2 cellular contexts compared by ENCODE assay signal in the genomic region with DNA sequence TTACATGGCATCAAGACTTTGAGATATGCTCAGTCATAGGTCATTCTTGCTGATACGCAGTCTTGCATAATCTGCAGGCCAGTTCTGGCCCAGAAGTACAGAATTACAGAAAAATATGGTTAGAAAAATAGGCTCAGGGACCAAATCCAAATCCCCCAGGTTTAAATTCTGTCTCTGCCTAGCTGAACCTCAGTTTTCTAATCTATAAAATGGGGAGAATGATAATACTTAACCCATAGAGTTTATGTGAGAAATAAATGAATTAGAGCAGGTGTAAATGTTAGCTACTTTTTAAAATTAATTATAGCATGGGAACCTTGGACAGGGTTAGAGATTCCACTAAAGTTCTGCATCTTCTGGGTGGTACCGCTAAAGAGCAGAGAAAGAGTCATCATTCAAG.
TF ChIP-seq lines count a peak whose summit lies in the region.

No MANE protein-coding gene starts in this region.

TF ChIP-seq in GM23338, 12 proteins besides CTCF, POLR2A, EP300 and RAD21 (continued from another document):
- TF ChIP-seq EZH2 (IDR thresholded peaks at IDR 0.05; ENCODE audit: low read depth, unreplicated experiment) = no peak
- no peak for TF ChIP-seq POLR2AphosphoS5 (IDR thresholded peaks at IDR 0.05; ENCODE audit: low read depth)
- no peak for TF ChIP-seq STAT1 (IDR thresholded peaks at IDR 0.05; ENCODE audit: unreplicated experiment)
- no peak for TF ChIP-seq CREB1 (CRISPR knock-in tag; IDR thresholded peaks at IDR 0.05; ENCODE audit: low read depth)
- no peak for TF ChIP-seq JUNB (IDR thresholded peaks at IDR 0.05; ENCODE audit: unreplicated experiment)
- TF ChIP-seq, protein P1, sequence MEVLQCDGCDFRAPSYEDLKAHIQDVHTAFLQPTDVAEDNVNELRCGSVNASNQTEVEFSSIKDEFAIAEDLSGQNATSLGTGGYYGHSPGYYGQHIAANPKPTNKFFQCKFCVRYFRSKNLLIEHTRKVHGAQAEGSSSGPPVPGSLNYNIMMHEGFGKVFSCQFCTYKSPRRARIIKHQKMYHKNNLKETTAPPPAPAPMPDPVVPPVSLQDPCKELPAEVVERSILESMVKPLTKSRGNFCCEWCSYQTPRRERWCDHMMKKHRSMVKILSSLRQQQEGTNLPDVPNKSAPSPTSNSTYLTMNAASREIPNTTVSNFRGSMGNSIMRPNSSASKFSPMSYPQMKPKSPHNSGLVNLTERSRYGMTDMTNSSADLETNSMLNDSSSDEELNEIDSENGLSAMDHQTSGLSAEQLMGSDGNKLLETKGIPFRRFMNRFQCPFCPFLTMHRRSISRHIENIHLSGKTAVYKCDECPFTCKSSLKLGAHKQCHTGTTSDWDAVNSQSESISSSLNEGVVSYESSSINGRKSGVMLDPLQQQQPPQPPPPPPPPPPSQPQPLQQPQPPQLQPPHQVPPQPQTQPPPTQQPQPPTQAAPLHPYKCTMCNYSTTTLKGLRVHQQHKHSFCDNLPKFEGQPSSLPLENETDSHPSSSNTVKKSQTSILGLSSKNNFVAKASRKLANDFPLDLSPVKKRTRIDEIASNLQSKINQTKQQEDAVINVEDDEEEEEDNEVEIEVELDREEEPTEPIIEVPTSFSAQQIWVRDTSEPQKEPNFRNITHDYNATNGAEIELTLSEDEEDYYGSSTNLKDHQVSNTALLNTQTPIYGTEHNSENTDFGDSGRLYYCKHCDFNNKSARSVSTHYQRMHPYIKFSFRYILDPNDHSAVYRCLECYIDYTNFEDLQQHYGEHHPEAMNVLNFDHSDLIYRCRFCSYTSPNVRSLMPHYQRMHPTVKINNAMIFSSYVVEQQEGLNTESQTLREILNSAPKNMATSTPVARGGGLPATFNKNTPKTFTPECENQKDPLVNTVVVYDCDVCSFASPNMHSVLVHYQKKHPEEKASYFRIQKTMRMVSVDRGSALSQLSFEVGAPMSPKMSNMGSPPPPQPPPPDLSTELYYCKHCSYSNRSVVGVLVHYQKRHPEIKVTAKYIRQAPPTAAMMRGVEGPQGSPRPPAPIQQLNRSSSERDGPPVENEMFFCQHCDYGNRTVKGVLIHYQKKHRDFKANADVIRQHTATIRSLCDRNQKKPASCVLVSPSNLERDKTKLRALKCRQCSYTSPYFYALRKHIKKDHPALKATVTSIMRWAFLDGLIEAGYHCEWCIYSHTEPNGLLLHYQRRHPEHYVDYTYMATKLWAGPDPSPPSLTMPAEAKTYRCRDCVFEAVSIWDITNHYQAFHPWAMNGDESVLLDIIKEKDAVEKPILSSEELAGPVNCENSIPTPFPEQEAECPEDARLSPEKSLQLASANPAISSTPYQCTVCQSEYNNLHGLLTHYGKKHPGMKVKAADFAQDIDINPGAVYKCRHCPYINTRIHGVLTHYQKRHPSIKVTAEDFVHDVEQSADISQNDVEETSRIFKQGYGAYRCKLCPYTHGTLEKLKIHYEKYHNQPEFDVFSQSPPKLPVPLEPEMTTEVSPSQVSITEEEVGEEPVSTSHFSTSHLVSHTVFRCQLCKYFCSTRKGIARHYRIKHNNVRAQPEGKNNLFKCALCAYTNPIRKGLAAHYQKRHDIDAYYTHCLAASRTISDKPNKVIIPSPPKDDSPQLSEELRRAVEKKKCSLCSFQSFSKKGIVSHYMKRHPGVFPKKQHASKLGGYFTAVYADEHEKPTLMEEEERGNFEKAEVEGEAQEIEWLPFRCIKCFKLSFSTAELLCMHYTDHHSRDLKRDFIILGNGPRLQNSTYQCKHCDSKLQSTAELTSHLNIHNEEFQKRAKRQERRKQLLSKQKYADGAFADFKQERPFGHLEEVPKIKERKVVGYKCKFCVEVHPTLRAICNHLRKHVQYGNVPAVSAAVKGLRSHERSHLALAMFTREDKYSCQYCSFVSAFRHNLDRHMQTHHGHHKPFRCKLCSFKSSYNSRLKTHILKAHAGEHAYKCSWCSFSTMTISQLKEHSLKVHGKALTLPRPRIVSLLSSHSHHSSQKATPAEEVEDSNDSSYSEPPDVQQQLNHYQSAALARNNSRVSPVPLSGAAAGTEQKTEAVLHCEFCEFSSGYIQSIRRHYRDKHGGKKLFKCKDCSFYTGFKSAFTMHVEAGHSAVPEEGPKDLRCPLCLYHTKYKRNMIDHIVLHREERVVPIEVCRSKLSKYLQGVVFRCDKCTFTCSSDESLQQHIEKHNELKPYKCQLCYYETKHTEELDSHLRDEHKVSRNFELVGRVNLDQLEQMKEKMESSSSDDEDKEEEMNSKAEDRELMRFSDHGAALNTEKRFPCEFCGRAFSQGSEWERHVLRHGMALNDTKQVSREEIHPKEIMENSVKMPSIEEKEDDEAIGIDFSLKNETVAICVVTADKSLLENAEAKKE (CRISPR knock-in tag; IDR thresholded peaks at IDR 0.05) = no peak
- TF ChIP-seq EZH2phosphoT487 (IDR thresholded peaks at IDR 0.05; ENCODE audit: unreplicated experiment) = no peak

TF ChIP-seq in K562, 482 proteins besides CTCF, POLR2A, EP300 and RAD21:
- TF ChIP-seq ZNF511 (CRISPR knock-in tag; IDR thresholded peaks at IDR 0.05) (no peak), ADNP (tag; IDR thresholded peaks at IDR 0.05) (peak; percentile 83), ZNF217 (CRISPR knock-in tag; IDR thresholded peaks at IDR 0.05) (no peak), HOMEZ (CRISPR knock-in tag; IDR thresholded peaks at IDR 0.05) (no peak), ETV6 (IDR thresholded peaks at IDR 0.05; ENCODE audit: borderline replicate concordance in 1 of 2, low read depth in 2 of 2, low read length in 1 of 2) (no peak), ETV6 (CRISPR knock-in tag; IDR thresholded peaks at IDR 0.05; ENCODE audit: borderline replicate concordance) (no peak), KDM1A (IDR thresholded peaks at IDR 0.05) (peak in 1 of 2 experiments; percentile 45; a peak in 1 of 4 replicates), E2F3 (CRISPR knock-in tag; IDR thresholded peaks at IDR 0.05) (no peak), ETS1 (conservative IDR thresholded peaks at IDR 0.05; ENCODE audit: control insufficient read depth, low read depth, low read length) (no peak), BCOR (IDR thresholded peaks at IDR 0.05) (peak; percentile 76), MECOM (CRISPR knock-in tag; IDR thresholded peaks at IDR 0.05) (no peak), RBM25 (IDR thresholded peaks at IDR 0.05; ENCODE audit: low read depth, low read length, severe bottlenecking) (peak; percentile 88)
- TF ChIP-seq, protein P2, sequence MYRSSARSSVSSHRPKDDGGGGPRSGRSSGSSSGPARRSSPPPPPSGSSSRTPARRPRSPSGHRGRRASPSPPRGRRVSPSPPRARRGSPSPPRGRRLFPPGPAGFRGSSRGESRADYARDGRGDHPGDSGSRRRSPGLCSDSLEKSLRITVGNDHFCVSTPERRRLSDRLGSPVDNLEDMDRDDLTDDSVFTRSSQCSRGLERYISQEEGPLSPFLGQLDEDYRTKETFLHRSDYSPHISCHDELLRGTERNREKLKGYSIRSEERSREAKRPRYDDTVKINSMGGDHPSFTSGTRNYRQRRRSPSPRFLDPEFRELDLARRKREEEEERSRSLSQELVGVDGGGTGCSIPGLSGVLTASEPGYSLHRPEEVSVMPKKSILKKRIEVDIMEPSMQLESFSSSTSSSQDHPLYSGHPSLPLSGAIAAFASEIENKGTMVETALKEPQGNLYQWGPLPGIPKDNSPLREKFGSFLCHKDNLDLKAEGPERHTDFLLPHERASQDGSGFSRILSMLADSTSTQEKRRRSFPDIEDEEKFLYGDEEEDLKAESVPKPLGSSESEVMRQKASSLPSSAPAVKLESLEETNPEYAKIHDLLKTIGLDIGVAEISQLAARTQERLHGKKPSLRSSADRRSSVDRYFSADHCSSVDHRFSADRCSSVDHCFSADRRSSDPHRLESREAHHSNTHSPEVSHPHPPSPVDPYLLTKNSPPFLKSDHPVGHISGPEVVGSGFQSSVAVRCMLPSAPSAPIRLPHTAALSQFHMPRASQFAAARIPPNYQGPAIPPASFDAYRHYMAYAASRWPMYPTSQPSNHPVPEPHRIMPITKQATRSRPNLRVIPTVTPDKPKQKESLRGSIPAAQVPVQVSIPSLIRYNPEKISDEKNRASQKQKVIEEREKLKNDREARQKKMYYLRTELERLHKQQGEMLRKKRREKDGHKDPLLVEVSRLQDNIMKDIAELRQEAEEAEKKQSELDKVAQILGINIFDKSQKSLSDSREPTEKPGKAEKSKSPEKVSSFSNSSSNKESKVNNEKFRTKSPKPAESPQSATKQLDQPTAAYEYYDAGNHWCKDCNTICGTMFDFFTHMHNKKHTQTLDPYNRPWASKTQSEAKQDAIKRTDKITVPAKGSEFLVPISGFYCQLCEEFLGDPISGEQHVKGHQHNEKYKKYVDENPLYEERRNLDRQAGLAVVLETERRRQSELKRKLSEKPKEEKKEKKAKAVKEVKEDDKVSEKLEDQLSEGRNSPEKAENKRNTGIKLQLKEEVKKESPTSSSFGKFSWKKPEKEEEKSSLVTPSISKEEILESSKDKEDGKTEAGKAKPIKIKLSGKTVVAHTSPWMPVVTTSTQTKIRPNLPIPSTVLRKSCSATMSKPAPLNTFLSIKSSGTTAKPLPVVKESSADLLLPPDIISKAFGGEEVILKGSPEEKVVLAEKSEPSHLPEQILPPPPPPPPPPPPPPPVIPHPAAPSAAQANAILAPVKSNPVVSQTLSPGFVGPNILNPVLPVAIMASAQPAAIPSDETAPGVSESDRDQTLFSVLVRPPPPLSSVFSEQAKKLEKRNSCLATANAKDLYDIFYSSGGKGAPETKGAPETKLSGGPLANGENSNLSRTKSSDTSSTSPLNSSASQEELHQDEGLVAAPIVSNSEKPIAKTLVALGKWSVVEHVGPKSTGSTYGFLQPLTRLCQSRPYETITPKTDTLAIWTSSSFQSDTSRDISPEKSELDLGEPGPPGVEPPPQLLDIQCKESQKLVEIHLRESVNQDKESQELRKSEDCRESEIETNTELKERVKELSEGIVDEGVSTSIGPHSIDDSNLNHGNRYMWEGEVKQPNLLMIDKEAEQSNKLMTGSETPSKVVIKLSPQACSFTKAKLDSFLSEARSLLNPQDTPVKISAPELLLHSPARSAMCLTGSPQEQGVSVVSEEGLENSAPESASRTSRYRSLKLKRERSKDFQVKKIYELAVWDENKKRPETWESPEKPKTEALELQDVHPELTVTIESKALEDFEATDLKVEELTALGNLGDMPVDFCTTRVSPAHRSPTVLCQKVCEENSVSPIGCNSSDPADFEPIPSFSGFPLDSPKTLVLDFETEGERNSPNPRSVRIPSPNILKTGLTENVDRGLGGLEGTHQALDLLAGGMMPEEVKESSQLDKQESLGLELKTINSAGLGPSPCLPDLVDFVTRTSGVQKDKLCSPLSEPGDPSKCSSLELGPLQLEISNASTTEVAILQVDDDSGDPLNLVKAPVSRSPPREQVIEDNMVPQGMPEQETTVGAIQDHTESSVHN (IDR thresholded peaks at IDR 0.05; ENCODE audit: borderline replicate concordance in 1 of 2, low read depth in 1 of 2) = no peak
